ENCODE assay signal across 22 cellular contexts in genomic region chr1:93900723-93901504, GRCh38. TPM values are rescaled to one million over a fixed set of nuclear protein-coding genes. Genes with fewer than 3 reads are reported as not detected.
DNase-seq lines count a peak whose midpoint lies in the region; ATAC-seq and TF ChIP-seq lines count a peak whose summit lies in the region.
"Had no signal": no experiment of that assay in that cellular context is flagged by ENCODE, and none has a peak within 500 bp of the region (broad histone marks: within the 10 kb centered on the region; RNA-seq: fewer than 3 reads in every experiment).

No MANE protein-coding gene starts in this region.

- H4K20me1 ChIP-seq in neural progenitor cell (ENCODE audit: low read depth) = no peaks in the 10 kb centered on the region

- H3K27ac ChIP-seq in neural progenitor cell (no peak overlapping the region), left lung (no peak overlapping the region)
- H3K27ac ChIP-seq: GM23248, HL-60 had no signal

- peaks cover 21% of the 10 kb centered on the region for H3K36me3 Mint-ChIP-seq in activated CD4-positive, alpha-beta T cell treated with anti-CD3 and anti-CD28 coated beads, Interleukin-2, amount 10 ng/mL, durations not matched to agents 24 days and 14 days (ENCODE audit: low read depth)
- H3K36me3 Mint-ChIP-seq in HFFc6 (ENCODE audit: low read depth) (peaks cover 16% of the 10 kb centered on the region), neural progenitor cell (no peaks in the 10 kb centered on the region)
- H3K36me3 Mint-ChIP-seq in central memory CD8-positive, alpha-beta T cell (ENCODE audit: insufficient read depth) = peaks cover 6% of the 10 kb centered on the region

- H3K9ac ChIP-seq in neural progenitor cell = no peak overlapping the region
- H3K9ac ChIP-seq: GM23248 had no signal

- H2AFZ ChIP-seq in neural progenitor cell (replicated peaks) = no peak overlapping the region
- H2AFZ ChIP-seq: GM23248 had no signal

- no peak overlapping the region for H3K4me3 Mint-ChIP-seq in activated CD4-positive, alpha-beta T cell treated with anti-CD3 and anti-CD28 coated beads, Interleukin-2, amount 10 ng/mL, durations not matched to agents 24 days and 14 days
- no peak overlapping the region for H3K4me3 Mint-ChIP-seq in HFFc6
- no peak overlapping the region for H3K4me3 Mint-ChIP-seq in central memory CD8-positive, alpha-beta T cell
- H3K4me3 Mint-ChIP-seq in neural progenitor cell = no peak overlapping the region
- H3K4me3 Mint-ChIP-seq: CD4-positive, CD25-positive, alpha-beta regulatory T cell; CD8-positive, alpha-beta memory T cell had no signal

- peak; percentile 28 for DNase-seq in activated CD4-positive, alpha-beta T cell treated with anti-CD3 and anti-CD28 coated beads, Interleukin-2, amount 10 ng/mL, durations not matched to agents 24 days and 14 days
- DNase-seq in activated CD4-positive, alpha-beta T cell treated with anti-CD3 and anti-CD28 coated beads, Interleukin-2, amount 50 U/mL, for 1 hour = no peak
- DNase-seq in HFFc6 = no peak
- no peak for DNase-seq in central memory CD8-positive, alpha-beta T cell (ENCODE audit: low spot score in 2 of 2)
- DNase-seq in neural progenitor cell (ENCODE audit: low spot score) = no peak
- DNase-seq in left lung = no peak
- DNase-seq: 8988T; BE2C; C1 segment of cervical spinal cord; CD4-positive, CD25-positive, alpha-beta regulatory T cell; CD8-positive, alpha-beta memory T cell; COR-L47; DMS 273 treated with DMSO at 0.1 percent for 48 hours; DMS53; DND-41; EL; GM23248; IMR-90; KBM-7 had no signal

- ATAC-seq in central memory CD8-positive, alpha-beta T cell (replicated peaks; ENCODE audit: extremely low read depth, poor library complexity, severe bottlenecking) = no peak
- no peak for ATAC-seq in HG02884 (IDR thresholded peaks at IDR 0.05; ENCODE audit: unreplicated experiment)
- no peak for ATAC-seq in left lung

- TF ChIP-seq CTCF in HFFc6 (IDR thresholded peaks at IDR 0.05) = no peak
- no peak for TF ChIP-seq CTCF in neural progenitor cell (IDR thresholded peaks at IDR 0.05)
- TF ChIP-seq CTCF in left lung (IDR thresholded peaks at IDR 0.05) = no peak

- H3K4me2 ChIP-seq in neural progenitor cell = no peak overlapping the region

- intact Hi-C loops in activated CD4-positive, alpha-beta T cell treated with anti-CD3 and anti-CD28 coated beads, Interleukin-2, amount 10 ng/mL, durations not matched to agents 24 days and 14 days (cut with micrococcal nuclease) = loop anchor here (10.0 kb wide), 1 partner anchor 514 kb away; the partner anchor contains the start of gene ABCD3
- intact Hi-C loops in left lung (cut with DNase I) = no loop called here

- H3K36me3 ChIP-seq in neural progenitor cell (no peaks in the 10 kb centered on the region), left lung (peaks cover 0 to 44% of the 10 kb centered on the region in 2 donors)
- H3K36me3 ChIP-seq: BE2C had no signal

- H3K79me2 ChIP-seq in neural progenitor cell (ENCODE audit: low read depth) = peaks cover 3% of the 10 kb centered on the region

- H3K27ac Mint-ChIP-seq in activated CD4-positive, alpha-beta T cell treated with anti-CD3 and anti-CD28 coated beads, Interleukin-2, amount 10 ng/mL, durations not matched to agents 24 days and 14 days = peak overlapping the region; percentile 39
- H3K27ac Mint-ChIP-seq in HFFc6 (peak overlapping the region; percentile 4; the same call in 1 of the 2 replicates), neural progenitor cell (no peak overlapping the region)
- peak overlapping the region; percentile 6 for H3K27ac Mint-ChIP-seq in central memory CD8-positive, alpha-beta T cell (ENCODE audit: low read depth)
- H3K27ac Mint-ChIP-seq: CD4-positive, CD25-positive, alpha-beta regulatory T cell had no signal

- H3K9me3 Mint-ChIP-seq in activated CD4-positive, alpha-beta T cell treated with anti-CD3 and anti-CD28 coated beads, Interleukin-2, amount 10 ng/mL, durations not matched to agents 24 days and 14 days = no peaks in the 10 kb centered on the region
- no peaks in the 10 kb centered on the region for H3K9me3 Mint-ChIP-seq in HFFc6
- H3K9me3 Mint-ChIP-seq in central memory CD8-positive, alpha-beta T cell = no peaks in the 10 kb centered on the region
- H3K9me3 Mint-ChIP-seq in neural progenitor cell = no peaks in the 10 kb centered on the region
- H3K9me3 Mint-ChIP-seq: CD4-positive, CD25-positive, alpha-beta regulatory T cell; CD8-positive, alpha-beta memory T cell had no signal

- H3K4me1 ChIP-seq in neural progenitor cell (no peaks in the 10 kb centered on the region), left lung (peaks cover 0 to 25% of the 10 kb centered on the region in 2 donors)
- H3K4me1 ChIP-seq: BE2C had no signal

- H3K9me3 ChIP-seq in neural progenitor cell (ENCODE audit: low read depth) (no peaks in the 10 kb centered on the region), left lung (no peaks in the 10 kb centered on the region)
- H3K9me3 ChIP-seq: BE2C, HAP-1 had no signal

- H3K27me3 ChIP-seq in neural progenitor cell = no peaks in the 10 kb centered on the region
- no peaks in the 10 kb centered on the region for H3K27me3 ChIP-seq in left lung
- H3K27me3 ChIP-seq: BE2C had no signal

- no peak overlapping the region for H3K4me3 ChIP-seq in neural progenitor cell
- H3K4me3 ChIP-seq in left lung = no peak overlapping the region
- H3K4me3 ChIP-seq: GM23248, HAP-1 had no signal

- no peaks in the 10 kb centered on the region for H3F3A ChIP-seq in neural progenitor cell (ENCODE audit: low read depth)

- H3K27me3 Mint-ChIP-seq in activated CD4-positive, alpha-beta T cell treated with anti-CD3 and anti-CD28 coated beads, Interleukin-2, amount 10 ng/mL, durations not matched to agents 24 days and 14 days = no peaks in the 10 kb centered on the region
- H3K27me3 Mint-ChIP-seq in HFFc6 (ENCODE audit: insufficient read depth) (no peaks in the 10 kb centered on the region), neural progenitor cell (ENCODE audit: insufficient read depth, low read depth) (no peaks in the 10 kb centered on the region)
- no peaks in the 10 kb centered on the region for H3K27me3 Mint-ChIP-seq in central memory CD8-positive, alpha-beta T cell
- H3K27me3 Mint-ChIP-seq: CD4-positive, CD25-positive, alpha-beta regulatory T cell; CD8-positive, alpha-beta memory T cell had no signal

- H3K4me1 Mint-ChIP-seq in activated CD4-positive, alpha-beta T cell treated with anti-CD3 and anti-CD28 coated beads, Interleukin-2, amount 10 ng/mL, durations not matched to agents 24 days and 14 days = peaks cover 15% of the 10 kb centered on the region
- H3K4me1 Mint-ChIP-seq in HFFc6 (ENCODE audit: low read depth) = peaks cover 19% of the 10 kb centered on the region
- peaks cover 14% of the 10 kb centered on the region for H3K4me1 Mint-ChIP-seq in central memory CD8-positive, alpha-beta T cell
- no peaks in the 10 kb centered on the region for H3K4me1 Mint-ChIP-seq in neural progenitor cell

RNA-seq across cellular contexts. Expression of gene GCLM, which starts 8.3 kb away (rescaled TPM):
- total RNA-seq in activated CD4-positive, alpha-beta T cell treated with anti-CD3 and anti-CD28 coated beads, Interleukin-2, amount 10 ng/mL, durations not matched to agents 24 days and 14 days = 20.9 and 22.4 TPM in 2 replicates
- 10 to 100 TPM; 35.7 to 42.2 (median 40.8) TPM for total RNA-seq in HFFc6 (2021; fragmentation: NEBNext Ultra II Directional; extraction: Animal tissue kit (Norgen Biotek cat#: 25700))
- total RNA-seq in neural progenitor cell (ENCODE audit: low replicate concordance) (3.7 and 4.8 TPM in 2 replicates), left lung (10 to 100 TPM; 21.8 to 35.0 TPM)

RNA-seq across cellular contexts. Expression of gene DNTTIP2, which starts 21.9 kb away (rescaled TPM):
- 85.4 and 89.9 TPM in 2 replicates for total RNA-seq in activated CD4-positive, alpha-beta T cell treated with anti-CD3 and anti-CD28 coated beads, Interleukin-2, amount 10 ng/mL, durations not matched to agents 24 days and 14 days
- 10 to 100 TPM; 51.8 to 65.7 (median 60.1) TPM for total RNA-seq in HFFc6 (2021; fragmentation: NEBNext Ultra II Directional; extraction: Animal tissue kit (Norgen Biotek cat#: 25700))
- total RNA-seq in neural progenitor cell (ENCODE audit: low replicate concordance) (36.1 and 62.5 TPM in 2 replicates), left lung (10 to 100 TPM; 35.0 to 45.3 TPM)
